In the genomic region with DNA sequence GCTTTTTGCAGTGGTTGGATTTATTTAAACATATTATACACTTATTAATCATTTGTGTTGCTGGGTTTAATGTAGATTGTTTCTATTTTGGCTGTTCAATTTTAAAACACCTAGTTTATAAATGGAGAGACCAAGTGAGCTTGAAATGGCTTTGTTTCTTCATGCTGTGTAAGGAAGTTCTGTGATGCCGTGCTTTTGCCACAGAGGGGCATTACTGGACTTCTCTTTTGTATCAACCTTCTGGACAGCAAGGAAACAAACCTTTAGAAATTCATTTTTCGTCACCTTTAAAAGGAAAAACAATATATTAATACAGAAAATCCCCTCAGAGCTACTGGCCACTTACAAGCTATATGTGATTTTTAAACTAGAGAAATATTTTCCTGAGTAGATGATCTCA, we compare ENCODE assay signal across 11 cellular contexts.
DNase-seq lines count a peak whose midpoint lies in the region; ATAC-seq, FAIRE-seq and TF ChIP-seq lines count a peak whose summit lies in the region.
"Had no signal": no experiment of that assay in that cellular context is flagged by ENCODE, and none has a peak within 500 bp of the region (broad histone marks: within the 10 kb centered on the region; RNA-seq: fewer than 3 reads in every experiment).

No MANE protein-coding gene starts in this region.

- H3K4me1 ChIP-seq in H9 (ENCODE audit: insufficient read depth, low read length) (no peaks in the 10 kb centered on the region), H1 (replicated peaks in 1 of 4; ENCODE audit: control insufficient read depth in 3 of 4, insufficient read depth in 4 of 4, low read length in 3 of 4) (no peaks in the 10 kb centered on the region)

- H3K23ac ChIP-seq in H9 (ENCODE audit: insufficient read length, low read depth, low read length) (no peak overlapping the region), H1 (ENCODE audit: insufficient read length) (no peak overlapping the region)

- H3K79me2 ChIP-seq in H9 (ENCODE audit: insufficient read depth, low read length) = no peaks in the 10 kb centered on the region
- H3K79me2 ChIP-seq in H1 (ENCODE audit: control insufficient read depth in 1 of 2, insufficient read depth in 2 of 2, low read length in 2 of 2) = no peaks in the 10 kb centered on the region

- DNase-seq in H9 (no peak), NCI-H748 treated with DMSO at 0.1 percent for 48 hours (lab: John Stamatoyannopoulos, UW) (peak; percentile 17), H1 (ENCODE audit: low read depth in 1 of 2, low spot score in 2 of 2) (no peak), retinal pigment epithelial cell (ENCODE audit: low read depth) (no peak), superior temporal gyrus (ENCODE audit: extremely low spot score) (no peak)
- DNase-seq in natural killer cell treated with Interleukin-12 subunit alpha and Interleukin-12 subunit beta and Interleukin-15 and Interleukin-18, amount 100 ng/mL, for 72 hours (ENCODE audit: low spot score) = no peak
- DNase-seq: activated CD8-positive, alpha-beta memory T cell treated with anti-CD3 and anti-CD28 coated beads for 24 hours; mucosa of descending colon; NCI-H187 had no signal

- H3K4me3 ChIP-seq in H1 (ENCODE audit: extremely low read depth in 1 of 4, insufficient read depth in 2 of 4, low read depth in 3 of 4, low read length in 4 of 4) (no peak overlapping the region), retinal pigment epithelial cell (ENCODE audit: low read length) (no peak overlapping the region)
- H3K4me3 ChIP-seq: mucosa of descending colon had no signal

- H3K79me1 ChIP-seq in H9 (ENCODE audit: insufficient read depth, low read depth, low read length, poor library complexity, severe bottlenecking) (no peaks in the 10 kb centered on the region), H1 (ENCODE audit: low read depth, low read length) (no peaks in the 10 kb centered on the region)

- H2AK5ac ChIP-seq in H9 (ENCODE audit: insufficient read length, low read length) (no peak overlapping the region), H1 (ENCODE audit: low read depth, low read length) (no peak overlapping the region)

- ATAC-seq in HG03097 (IDR thresholded peaks at IDR 0.05; ENCODE audit: low FRiP score, unreplicated experiment) = no peak
- ATAC-seq in natural killer cell treated with Interleukin-12 subunit alpha and Interleukin-12 subunit beta and Interleukin-15 and Interleukin-18, amount 100 ng/mL, for 72 hours = no peak
- ATAC-seq: mucosa of descending colon had no signal

- no peak overlapping the region for H3K18ac ChIP-seq in H9 (ENCODE audit: insufficient read length, low read depth, low read length)
- H3K18ac ChIP-seq in H1 (ENCODE audit: extremely low read depth, low read length) = no peak overlapping the region

- H4K8ac ChIP-seq in H9 (replicated peaks; ENCODE audit: insufficient read length, low read depth, low read length) (no peak overlapping the region), H1 (ENCODE audit: extremely low read depth, insufficient read depth, low read length) (no peak overlapping the region)

- peak; percentile 42 for FAIRE-seq in H1 (lab: Jason Lieb, UNC)
- FAIRE-seq: bronchial epithelial cell had no signal

- H2BK15ac ChIP-seq in H9 (ENCODE audit: low read depth, low read length) = no peak overlapping the region
- H2BK15ac ChIP-seq in H1 (ENCODE audit: low read length) = no peak overlapping the region

- H3K14ac ChIP-seq in H9 (ENCODE audit: insufficient read depth, low read length) = no peak overlapping the region
- H3K14ac ChIP-seq in H1 (ENCODE audit: insufficient read length) = no peak overlapping the region

- H3K9ac ChIP-seq in H9 (ENCODE audit: extremely low read depth, insufficient read length, low read length) (no peak overlapping the region), H1 (replicated peaks in 1 of 4; ENCODE audit: extremely low read depth in 1 of 4, low read depth in 3 of 4, low read length in 3 of 4) (no peak overlapping the region)

- H3K4ac ChIP-seq in H9 (ENCODE audit: low read depth, low read length) = no peak overlapping the region
- no peak overlapping the region for H3K4ac ChIP-seq in H1 (replicated peaks; ENCODE audit: insufficient read length, low read depth, low read length)

- H2BK12ac ChIP-seq in H9 (ENCODE audit: insufficient read length, low read depth, low read length) = no peak overlapping the region
- H2BK12ac ChIP-seq in H1 (ENCODE audit: low read depth, low read length) = no peak overlapping the region

- H4K91ac ChIP-seq in H9 (ENCODE audit: insufficient read length, low read depth, low read length) (no peak overlapping the region), H1 (replicated peaks; ENCODE audit: insufficient read length, low read length) (no peak overlapping the region)

- no peak overlapping the region for H3K56ac ChIP-seq in H9 (ENCODE audit: insufficient read length, low read depth, low read length)
- H3K56ac ChIP-seq in H1 (replicated peaks; ENCODE audit: insufficient read length, low read depth, low read length) = no peak overlapping the region

- no CpG with 5 or more reads among the region's 2 CpGs for WGBS in H9 (ENCODE audit: extremely low coverage, insufficient read length, low lambda C conversion rate)
- WGBS in H1 (ENCODE audit: extremely low coverage in 1 of 2, insufficient coverage in 1 of 2, insufficient read length in 1 of 2, insufficient replicate concordance in 2 of 2, low coverage in 1 of 2, low lambda C conversion rate in 2 of 2, missing lambda C conversion rate in 1 of 2), 2 experiments = 88% methylated on average over 2 of the region's 2 CpGs; no CpG with 5 or more reads in 1 of the 2 experiments

- H3K4me3 Mint-ChIP-seq in H9 = no peak overlapping the region
- H3K4me3 Mint-ChIP-seq in natural killer cell treated with Interleukin-12 subunit alpha and Interleukin-12 subunit beta and Interleukin-15 and Interleukin-18, amount 100 ng/mL, for 72 hours = no peak overlapping the region

- H3K9me3 ChIP-seq in H9 (ENCODE audit: control insufficient read depth, low read depth, low read length) (no peaks in the 10 kb centered on the region), H1 (ENCODE audit: insufficient read depth in 2 of 2, low read depth in 1 of 2, low read length in 1 of 2) (no peaks in the 10 kb centered on the region)
- H3K9me3 ChIP-seq: mucosa of descending colon had no signal

- H4K20me1 ChIP-seq in H9 (ENCODE audit: control insufficient read depth, insufficient read depth, insufficient read length) (no peaks in the 10 kb centered on the region), H1 (replicated peaks in 1 of 2; ENCODE audit: control insufficient read depth in 1 of 2, insufficient read depth in 2 of 2, low read length in 2 of 2) (no peaks in the 10 kb centered on the region)

- H2AFZ ChIP-seq in H9 (ENCODE audit: low read length) = no peak overlapping the region
- H2AFZ ChIP-seq in H1 (ENCODE audit: low read length) = no peak overlapping the region

- peak; percentile 57 for TF ChIP-seq CTCF in H9 (conservative IDR thresholded peaks at IDR 0.05)
- TF ChIP-seq CTCF in H1 (IDR thresholded peaks at IDR 0.05; ENCODE audit: control extremely low read depth in 1 of 3, insufficient read depth in 1 of 3, low read depth in 1 of 3, low read length in 3 of 3) = peak in 2 of 3 experiments; percentile 33 to 41; a peak in 3 of 4 replicates
- TF ChIP-seq CTCF in retinal pigment epithelial cell (conservative IDR thresholded peaks at IDR 0.05; ENCODE audit: low read depth, low read length) = peak; percentile 39

- H3K36me3 ChIP-seq in H1 (ENCODE audit: control insufficient read depth in 2 of 4, insufficient read depth in 4 of 4, low read length in 3 of 4) = no peaks in the 10 kb centered on the region

- POLR2A ChIA-PET in H1 (lab: Charles Lee; ENCODE audit: partially characterized antibody) = no interaction called here

- H4K5ac ChIP-seq in H9 (ENCODE audit: insufficient read length, low read depth, low read length) = no peak overlapping the region
- H4K5ac ChIP-seq in H1 (ENCODE audit: insufficient read length, low read depth, low read length) = no peak overlapping the region

- H2BK5ac ChIP-seq in H9 (ENCODE audit: insufficient read length, low read length) (no peak overlapping the region), H1 (ENCODE audit: low read depth, low read length) (no peak overlapping the region)

- H2BK20ac ChIP-seq in H9 (ENCODE audit: low read depth, low read length, poor library complexity, severe bottlenecking) = no peak overlapping the region
- H2BK20ac ChIP-seq in H1 (ENCODE audit: low read length) = no peak overlapping the region

- H3K9me3 Mint-ChIP-seq in H9 = no peaks in the 10 kb centered on the region
- peaks cover 17% of the 10 kb centered on the region for H3K9me3 Mint-ChIP-seq in natural killer cell treated with Interleukin-12 subunit alpha and Interleukin-12 subunit beta and Interleukin-15 and Interleukin-18, amount 100 ng/mL, for 72 hours

- H3K27me3 Mint-ChIP-seq in H9 (ENCODE audit: low read depth) = no peaks in the 10 kb centered on the region
- no peaks in the 10 kb centered on the region for H3K27me3 Mint-ChIP-seq in natural killer cell treated with Interleukin-12 subunit alpha and Interleukin-12 subunit beta and Interleukin-15 and Interleukin-18, amount 100 ng/mL, for 72 hours

- CTCF ChIA-PET in H1 (lab: Charles Lee; ENCODE audit: partially characterized antibody) = interaction anchor here (0.5 to 2.4 kb wide), 14 partner anchors 10 to 646 kb away, joined by 3 to 10 read pairs (median 4); no protein-coding TSS in a partner anchor

- H3T11ph ChIP-seq in H9 (ENCODE audit: low read length) = no peak overlapping the region

- H3K23me2 ChIP-seq in H9 (ENCODE audit: insufficient read length, low read depth, low read length, poor library complexity, severe bottlenecking) (no peaks in the 10 kb centered on the region), H1 (ENCODE audit: low read depth, low read length) (peaks cover 1% of the 10 kb centered on the region; the same call in 1 of the 2 replicates)

- H3K4me1 Mint-ChIP-seq in H9 = peaks cover 3% of the 10 kb centered on the region in 2 experiments; a peak in 3 of 4 replicates
- no peaks in the 10 kb centered on the region for H3K4me1 Mint-ChIP-seq in natural killer cell treated with Interleukin-12 subunit alpha and Interleukin-12 subunit beta and Interleukin-15 and Interleukin-18, amount 100 ng/mL, for 72 hours (ENCODE audit: low read depth in 2 of 2)

- no peak for TF ChIP-seq EP300 in H1 (IDR thresholded peaks at IDR 0.05; ENCODE audit: borderline replicate concordance in 1 of 2, low read depth in 2 of 2, low read length in 2 of 2)

- H3K27ac ChIP-seq in H9 (ENCODE audit: insufficient read length, low read depth, low read length) = no peak overlapping the region
- H3K27ac ChIP-seq in H1 (ENCODE audit: low read depth, low read length) = no peak overlapping the region

- H3K36me3 Mint-ChIP-seq in H9 (ENCODE audit: insufficient read depth in 1 of 3, low read depth in 3 of 3) = no peaks in the 10 kb centered on the region
- H3K36me3 Mint-ChIP-seq in natural killer cell treated with Interleukin-12 subunit alpha and Interleukin-12 subunit beta and Interleukin-15 and Interleukin-18, amount 100 ng/mL, for 72 hours = no peaks in the 10 kb centered on the region

- no peak overlapping the region for H3K27ac Mint-ChIP-seq in H9
- H3K27ac Mint-ChIP-seq in natural killer cell treated with Interleukin-12 subunit alpha and Interleukin-12 subunit beta and Interleukin-15 and Interleukin-18, amount 100 ng/mL, for 72 hours = no peak overlapping the region

- no peak overlapping the region for H3K4me2 ChIP-seq in H9 (ENCODE audit: insufficient read depth, insufficient read length, low read length)
- H3K4me2 ChIP-seq in H1 (ENCODE audit: insufficient read depth in 1 of 2, low read depth in 2 of 2, low read length in 2 of 2) = no peak overlapping the region

- TF ChIP-seq POLR2A in H1 (IDR thresholded peaks at IDR 0.05; ENCODE audit: control extremely low read depth in 1 of 2, low read depth in 2 of 2, low read length in 2 of 2) = no peak

- H2BK120ac ChIP-seq in H9 (ENCODE audit: low read depth, low read length, poor library complexity, severe bottlenecking) (no peak overlapping the region), H1 (replicated peaks; ENCODE audit: low read depth, low read length) (no peak overlapping the region)

- TF ChIP-seq RAD21 in H1 (IDR thresholded peaks at IDR 0.05 in 1 of 2, conservative IDR thresholded peaks at IDR 0.05 in 1 of 2; ENCODE audit: low read depth in 2 of 2, low read length in 2 of 2) = peak; percentile 75 to 77

- no peaks in the 10 kb centered on the region for H3K27me3 ChIP-seq in H9 (ENCODE audit: insufficient read depth, low read length)
- no peaks in the 10 kb centered on the region for H3K27me3 ChIP-seq in H1 (replicated peaks in 1 of 4; ENCODE audit: control insufficient read depth in 3 of 4, extremely low read depth in 1 of 4, insufficient read depth in 3 of 4, low read length in 3 of 4)
